In genomic region chr20:24821391-24821790, GRCh38 we compare ENCODE assay signal across 24 cellular contexts.
"Had no signal": no experiment of that assay in that cellular context is flagged by ENCODE, and none has a peak within 500 bp of the region (broad histone marks: within the 10 kb centered on the region; RNA-seq: fewer than 3 reads in every experiment).

No MANE protein-coding gene starts in this region.

- H3K27me3 ChIP-seq: brain microvascular endothelial cell, colonic mucosa, esophagus squamous epithelium, gastroesophageal sphincter had no signal

- ATAC-seq: activated CD4-positive, alpha-beta T cell treated with anti-CD3 and anti-CD28 coated beads for 36 hours; activated T-cell treated with anti-CD3 and anti-CD28 coated beads, Interleukin-2, amount 50 U/mL, for 72 hours; gastroesophageal sphincter had no signal

- DNase-seq: activated CD4-positive, alpha-beta memory T cell treated with anti-CD3 and anti-CD28 coated beads, Interleukin-2, amount 10 ng/mL, durations not matched to agents 7 days and 5 days; activated CD4-positive, alpha-beta T cell treated with anti-CD3 and anti-CD28 coated beads for 36 hours; activated CD4-positive, alpha-beta T cell treated with anti-CD3 and anti-CD28 coated beads, Interleukin-2, amount 10 ng/mL, durations not matched to agents 24 days and 14 days; activated CD4-positive, CD25-positive, alpha-beta regulatory T cell; activated CD4-positive, CD25-positive, alpha-beta regulatory T cell treated with anti-CD3 and anti-CD28 coated beads, Interleukin-2, amount 50 U/mL, for 72 hours; activated CD8-positive, alpha-beta memory T cell treated with anti-CD3 and anti-CD28 coated beads, Interleukin-2, amount 50 U/mL, for 48 hours; activated effector memory CD4-positive, alpha-beta T cell treated with Interleukin-2 at 50 U/mL for 16 hours; activated gamma-delta T cell treated with Interleukin-2 at 50 U/mL for 16 hours; activated naive CD4-positive, alpha-beta T cell treated with anti-CD3 and anti-CD28 coated beads, Interleukin-2, amount 50 U/mL, for 16 hours; activated naive CD4-positive, alpha-beta T cell treated with Interleukin-2 at 50 U/mL for 16 hours; activated T-cell treated with anti-CD3 and anti-CD28 coated beads for 4 hours; activated T-cell treated with anti-CD3 and anti-CD28 coated beads, Interleukin-2, amount 50 U/mL, for 24 hours; activated T-cell treated with anti-CD3 and anti-CD28 coated beads, Interleukin-2, amount 50 U/mL, for 72 hours; amniotic stem cell; anterior cingulate cortex; brain microvascular endothelial cell; caudate nucleus; colonic mucosa; effector CD8-positive, alpha-beta T cell; esophagus squamous epithelium; foreskin melanocyte; T-helper 2 cell had no signal

- H3K27ac ChIP-seq: brain microvascular endothelial cell, colonic mucosa, epithelial cell of prostate, esophagus squamous epithelium, gastroesophageal sphincter had no signal

- H3K4me1 ChIP-seq: colonic mucosa, esophagus squamous epithelium, gastroesophageal sphincter had no signal

- H3K9me3 ChIP-seq: colonic mucosa, esophagus squamous epithelium, gastroesophageal sphincter had no signal

- H3K36me3 ChIP-seq: brain microvascular endothelial cell, colonic mucosa, esophagus squamous epithelium, gastroesophageal sphincter had no signal

- H3K4me3 ChIP-seq: colonic mucosa, esophagus squamous epithelium, gastroesophageal sphincter had no signal
